20 cellular contexts compared by ENCODE assay signal in genomic region chr20:13068336-13068735, GRCh38.
"Had no signal": no experiment of that assay in that cellular context is flagged by ENCODE, and none has a peak within 500 bp of the region (broad histone marks: within the 10 kb centered on the region; RNA-seq: fewer than 3 reads in every experiment).

No MANE protein-coding gene starts in this region.

- H3K27ac ChIP-seq: breast epithelium, coronary artery, foreskin keratinocyte, neural progenitor cell, prostate gland, right atrium auricular region had no signal

- H3K27ac Mint-ChIP-seq: activated naive CD4-positive, alpha-beta T cell treated with anti-CD3 and anti-CD28 coated beads for 36 hours; activated naive CD8-positive, alpha-beta T cell treated with anti-CD3 and anti-CD28 coated beads, Interleukin-2, amount 10 ng/mL, durations not matched to agents 7 days and 5 days; activated T-cell treated with anti-CD3 and anti-CD28 coated beads, Interleukin-2, amount 50 U/mL, for 24 hours; activated T-helper 2 cell treated with anti-CD3 and anti-CD28 coated beads, Interferon-gamma antibody, Interleukin-2, Interleukin-4, amounts not matched to agents 10 μg/mL and 5 μg/mL and 100 μg/mL, durations not matched to agents 14 hours and 24 hours and 36 hours; endodermal cell; naive thymus-derived CD8-positive, alpha-beta T cell; neural progenitor cell had no signal

- H3K4me3 Mint-ChIP-seq: activated naive CD4-positive, alpha-beta T cell treated with anti-CD3 and anti-CD28 coated beads for 36 hours; activated naive CD8-positive, alpha-beta T cell treated with anti-CD3 and anti-CD28 coated beads, Interleukin-2, amount 10 ng/mL, durations not matched to agents 7 days and 5 days; activated T-cell treated with anti-CD3 and anti-CD28 coated beads, Interleukin-2, amount 50 U/mL, for 24 hours; endodermal cell; naive thymus-derived CD8-positive, alpha-beta T cell; neural progenitor cell had no signal

- H3K27me3 Mint-ChIP-seq: activated naive CD8-positive, alpha-beta T cell treated with anti-CD3 and anti-CD28 coated beads, Interleukin-2, amount 10 ng/mL, durations not matched to agents 7 days and 5 days had no signal

- DNase-seq: activated CD4-positive, alpha-beta T cell treated with anti-CD3 and anti-CD28 coated beads for 1 hour; activated CD8-positive, alpha-beta memory T cell treated with anti-CD3 and anti-CD28 coated beads for 24 hours; activated CD8-positive, alpha-beta memory T cell treated with anti-CD3 and anti-CD28 coated beads, Interleukin-2, amount 50 U/mL, for 4 hours; activated naive CD4-positive, alpha-beta T cell treated with anti-CD3 and anti-CD28 coated beads for 36 hours; activated naive CD8-positive, alpha-beta T cell treated with anti-CD3 and anti-CD28 coated beads, Interleukin-2, amount 10 ng/mL, durations not matched to agents 7 days and 5 days; activated T-cell treated with anti-CD3 and anti-CD28 coated beads, Interleukin-2, amount 50 U/mL, for 24 hours; amniotic stem cell; endodermal cell; mesenchymal stem cell; naive thymus-derived CD8-positive, alpha-beta T cell; stimulated activated CD4-positive, alpha-beta T cell treated with anti-CD3 and anti-CD28 coated beads, Interleukin-4, amount 100 ng/mL, for 4 hours; stimulated activated naive CD8-positive, alpha-beta T cell treated with anti-CD3 and anti-CD28 coated beads, Interleukin-15, Interleukin-2, amounts not matched to agents 100 U/mL and 50 U/mL, for 24 hours; T-helper 9 cell had no signal

- H2AFZ ChIP-seq: neural progenitor cell had no signal

- H3K4me2 ChIP-seq: neural progenitor cell had no signal

- ATAC-seq: foreskin keratinocyte; naive thymus-derived CD8-positive, alpha-beta T cell; stimulated activated naive CD8-positive, alpha-beta T cell treated with anti-CD3 and anti-CD28 coated beads, Interleukin-15, Interleukin-2, amounts not matched to agents 100 U/mL and 50 U/mL, for 24 hours had no signal

- H3K4me1 Mint-ChIP-seq: activated naive CD8-positive, alpha-beta T cell treated with anti-CD3 and anti-CD28 coated beads, Interleukin-2, amount 10 ng/mL, durations not matched to agents 7 days and 5 days; endodermal cell; naive thymus-derived CD8-positive, alpha-beta T cell; neural progenitor cell had no signal

- H3K9me3 ChIP-seq: prostate gland had no signal

- H3K4me1 ChIP-seq: breast epithelium, foreskin keratinocyte, neural progenitor cell, prostate gland, right atrium auricular region had no signal

- H3K27me3 ChIP-seq: breast epithelium, foreskin keratinocyte, neural progenitor cell, right atrium auricular region had no signal

- H3K4me3 ChIP-seq: breast epithelium, coronary artery, neural progenitor cell, prostate gland, right atrium auricular region had no signal

- H3K9me3 Mint-ChIP-seq: activated naive CD8-positive, alpha-beta T cell treated with anti-CD3 and anti-CD28 coated beads, Interleukin-2, amount 10 ng/mL, durations not matched to agents 7 days and 5 days; activated T-helper 2 cell treated with anti-CD3 and anti-CD28 coated beads, Interferon-gamma antibody, Interleukin-2, Interleukin-4, amounts not matched to agents 10 μg/mL and 5 μg/mL and 100 μg/mL, durations not matched to agents 14 hours and 24 hours and 36 hours; endodermal cell had no signal

- H3K36me3 ChIP-seq: breast epithelium, neural progenitor cell, prostate gland, right atrium auricular region had no signal

- H3K36me3 Mint-ChIP-seq: activated naive CD8-positive, alpha-beta T cell treated with anti-CD3 and anti-CD28 coated beads, Interleukin-2, amount 10 ng/mL, durations not matched to agents 7 days and 5 days; neural progenitor cell had no signal
